18 cellular contexts compared by ENCODE assay signal in the genomic region with DNA sequence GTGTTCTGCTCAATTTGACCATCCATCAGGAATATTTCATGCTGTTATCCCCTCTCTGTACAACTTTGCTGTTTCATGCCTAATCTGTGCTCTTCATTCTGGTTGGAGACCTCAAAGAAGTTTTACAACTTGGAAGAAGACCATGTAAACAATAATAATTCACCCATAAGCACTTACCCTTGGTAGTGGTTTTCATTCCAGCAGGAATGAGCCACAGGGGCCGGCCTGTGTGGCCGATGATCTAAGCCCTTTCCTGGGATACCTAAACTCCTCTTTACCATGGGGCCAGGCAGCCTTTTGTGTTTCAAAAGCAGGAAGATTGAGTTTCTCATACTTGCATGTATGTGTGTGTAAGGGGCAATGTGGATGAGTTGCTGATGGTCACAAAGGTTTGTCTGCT.
DNase-seq lines count a peak whose midpoint lies in the region; ATAC-seq lines count a peak whose summit lies in the region.
"Had no signal": no experiment of that assay in that cellular context is flagged by ENCODE, and none has a peak within 500 bp of the region (broad histone marks: within the 10 kb centered on the region; RNA-seq: fewer than 3 reads in every experiment).

No MANE protein-coding gene starts in this region.

- H3K4ac ChIP-seq in neuronal stem cell (ENCODE audit: low read length), result no peak overlapping the region

- H2BK12ac ChIP-seq in neuronal stem cell (ENCODE audit: low read length), result no peak overlapping the region

- H3K9ac ChIP-seq in NT2/D1 (ENCODE audit: insufficient read length, low read depth), result no peak overlapping the region
- H3K9ac ChIP-seq in neuronal stem cell (ENCODE audit: low read depth, low read length, poor library complexity), result no peak overlapping the region
- H3K9ac ChIP-seq: BLaER1, parathyroid adenoma, SK-N-SH had no signal

- no peak overlapping the region for H2AK5ac ChIP-seq in neuronal stem cell (ENCODE audit: low read depth, low read length)

- H3K9me3 ChIP-seq in NT2/D1 (ENCODE audit: insufficient read depth, low read length), result peaks cover 15% of the 10 kb centered on the region
- peaks cover 0 to 8% of the 10 kb centered on the region in 2 donors for H3K9me3 ChIP-seq in neuronal stem cell (replicated peaks in 1 of 2; ENCODE audit: control insufficient read depth in 2 of 2, insufficient read depth in 1 of 2, low read depth in 1 of 2, low read length in 2 of 2)
- H3K9me3 ChIP-seq: SK-N-SH had no signal

- H2AFZ ChIP-seq in neuronal stem cell (ENCODE audit: low read length), result peak overlapping the region; percentile 71

- no peak overlapping the region for H3K4me2 ChIP-seq in neuronal stem cell (ENCODE audit: insufficient read depth, low read length, poor library complexity, severe bottlenecking)
- H3K4me2 ChIP-seq: BLaER1, SK-N-SH had no signal

- no peak overlapping the region for H2BK120ac ChIP-seq in neuronal stem cell (ENCODE audit: low read depth, low read length)

- H3K4me1 ChIP-seq in NT2/D1 (ENCODE audit: insufficient read depth, insufficient read length) (no peaks in the 10 kb centered on the region), neuronal stem cell (ENCODE audit: control insufficient read depth in 2 of 2, insufficient read depth in 1 of 2, low read depth in 1 of 2, low read length in 2 of 2) (peaks cover 0 to 1% of the 10 kb centered on the region in 2 donors)
- H3K4me1 ChIP-seq: spleen had no signal

- no peaks in the 10 kb centered on the region for H3K36me3 ChIP-seq in NT2/D1 (ENCODE audit: insufficient read depth, insufficient read length, low read length)
- no peaks in the 10 kb centered on the region for H3K36me3 ChIP-seq in neuronal stem cell (replicated peaks in 1 of 2; ENCODE audit: control insufficient read depth in 2 of 2, insufficient read depth in 2 of 2, low read length in 2 of 2)
- H3K36me3 ChIP-seq: BLaER1, spleen had no signal

- H3K4me3 ChIP-seq in NT2/D1 (ENCODE audit: insufficient read length, low read depth) (no peak overlapping the region), neuronal stem cell (ENCODE audit: low read length in 2 of 2) (no peak overlapping the region)
- H3K4me3 ChIP-seq: BLaER1, spleen had no signal

- DNase-seq in ELR (ENCODE audit: low read depth) (peak; percentile 65), NT2/D1 (ENCODE audit: low read depth, low spot score) (peak; percentile 18), fibroblast of peridontal ligament (ENCODE audit: extremely low read depth) (peak; percentile 51), neuronal stem cell (ENCODE audit: low spot score) (no peak), NCI-H2227 treated with DMSO at 0.1 percent for 48 hours (lab: John Stamatoyannopoulos, UW) (no peak)
- DNase-seq in activated CD8-positive, alpha-beta memory T cell treated with anti-CD3 and anti-CD28 coated beads for 24 hours, result no peak
- DNase-seq: activated gamma-delta T cell, amygdala, cerebellar nuclear complex, GOT3, MM.1S, NCI-H2029 treated with DMSO at 0.1 percent for 48 hours, SK-N-SH, spleen had no signal

- no CpG with 5 or more reads among the region's 2 CpGs for WGBS in neuronal stem cell (ENCODE audit: extremely low coverage in 2 of 2, insufficient read length in 2 of 2, insufficient replicate concordance in 1 of 2), 2 donors

- no peak overlapping the region for H3K23ac ChIP-seq in neuronal stem cell (ENCODE audit: low read depth, low read length, poor library complexity)

- H3K18ac ChIP-seq in neuronal stem cell (ENCODE audit: low read length), result no peak overlapping the region

- no peak for ATAC-seq in HG03457 (IDR thresholded peaks at IDR 0.05; ENCODE audit: unreplicated experiment)
- ATAC-seq: Panc1 had no signal

- no peaks in the 10 kb centered on the region for H3K79me1 ChIP-seq in neuronal stem cell (ENCODE audit: low read depth, low read length)

- H2BK15ac ChIP-seq in neuronal stem cell (ENCODE audit: low read length), result no peak overlapping the region

- H4K91ac ChIP-seq in neuronal stem cell (ENCODE audit: low read depth, low read length, poor library complexity), result no peak overlapping the region

- H2BK5ac ChIP-seq in neuronal stem cell (ENCODE audit: low read length), result no peak overlapping the region

- no peak overlapping the region for H3K14ac ChIP-seq in neuronal stem cell (ENCODE audit: low read length)

- H3K27ac ChIP-seq in neuronal stem cell (replicated peaks; ENCODE audit: low read length), result no peak overlapping the region
- H3K27ac ChIP-seq: BLaER1, parathyroid adenoma, spleen had no signal

- H3K27me3 ChIP-seq in NT2/D1 (ENCODE audit: insufficient read depth, insufficient read length) (no peaks in the 10 kb centered on the region), neuronal stem cell (ENCODE audit: control insufficient read depth in 3 of 3, insufficient read depth in 3 of 3, low read depth in 1 of 3, low read length in 3 of 3) (no peaks in the 10 kb centered on the region)
- H3K27me3 ChIP-seq: BLaER1 had no signal

- H4K8ac ChIP-seq in neuronal stem cell (ENCODE audit: low read depth, low read length), result no peak overlapping the region

Comparison
In these comparisons a context has a peak if more than half of its experiments do, and no peak if none do; other contexts are left out.
1. DNase-seq: peak in ELR (single experiment), NT2/D1 (single experiment) and fibroblast of peridontal ligament (single experiment); none in neuronal stem cell (single experiment), activated CD8-positive, alpha-beta memory T cell treated with anti-CD3 and anti-CD28 coated beads for 24 hours (single experiment) and NCI-H2227 treated with DMSO at 0.1 percent for 48 hours (single experiment).